Comparison of ENCODE assay signal across 26 cellular contexts in genomic region chr5:146001544-146002185, GRCh38.
DNase-seq lines count a peak whose midpoint lies in the region; ATAC-seq, FAIRE-seq and TF ChIP-seq lines count a peak whose summit lies in the region.
"Had no signal": no experiment of that assay in that cellular context is flagged by ENCODE, and none has a peak within 500 bp of the region (broad histone marks: within the 10 kb centered on the region; RNA-seq: fewer than 3 reads in every experiment).

No MANE protein-coding gene starts in this region.

- H3K79me1 ChIP-seq in mesenchymal stem cell (replicated peaks; ENCODE audit: low read length, poor library complexity, severe bottlenecking), result no peaks in the 10 kb centered on the region

- no peaks in the 10 kb centered on the region for H4K20me1 ChIP-seq in PC-3 (ENCODE audit: low read length)

- H3K4me2 ChIP-seq in PC-3 (ENCODE audit: low read length), result no peak overlapping the region
- no peak overlapping the region for H3K4me2 ChIP-seq in mesenchymal stem cell (ENCODE audit: low read length, poor library complexity, severe bottlenecking)

- TF ChIP-seq CTCF in PC-3 (conservative IDR thresholded peaks at IDR 0.05; ENCODE audit: low read depth, low read length), result no peak
- no peak for TF ChIP-seq CTCF in bronchial epithelial cell (IDR thresholded peaks at IDR 0.05; ENCODE audit: insufficient read depth, low read length, severe bottlenecking)

- no peak for FAIRE-seq in bronchial epithelial cell (lab: Jason Lieb, UNC)
- FAIRE-seq: colon, frontal cortex had no signal

- H4K8ac ChIP-seq in mesenchymal stem cell (ENCODE audit: low read length), result no peak overlapping the region

- H3K18ac ChIP-seq in mesenchymal stem cell (ENCODE audit: low read depth in 1 of 2, low read length in 2 of 2), result peak overlapping the region in 1 of 2 experiments; percentile 11

- H2AFZ ChIP-seq in PC-3 (ENCODE audit: low read length) (no peak overlapping the region), mesenchymal stem cell (ENCODE audit: low read depth, low read length) (no peak overlapping the region)

- no peak overlapping the region for H3K23ac ChIP-seq in mesenchymal stem cell (ENCODE audit: low read length in 2 of 2)

- no peaks in the 10 kb centered on the region for H3F3A ChIP-seq in PC-3 (ENCODE audit: low read length, unreplicated experiment)

- peak; percentile 49 for DNase-seq in Daoy (ENCODE audit: low read depth)
- peak; percentile 31 for DNase-seq in PC-3
- peak; percentile 51 for DNase-seq in bronchial epithelial cell (ENCODE audit: low read depth)
- no peak for DNase-seq in mesenchymal stem cell
- DNase-seq in activated CD4-positive, alpha-beta T cell treated with anti-CD3 and anti-CD28 coated beads, Interleukin-2, amount 50 U/mL, for 1 hour, result no peak
- DNase-seq in NCI-H146 (lab: John Stamatoyannopoulos, UW), result no peak
- DNase-seq in activated CD4-positive, alpha-beta T cell treated with anti-CD3 and anti-CD28 coated beads for 48 hours, result no peak
- DNase-seq: activated CD8-positive, alpha-beta T cell treated with anti-CD3 and anti-CD28 coated beads for 36 hours; CD4-positive, CD25-positive, alpha-beta regulatory T cell; effector CD8-positive, alpha-beta T cell; GOT3; NCI-H1417; NCI-H2081; NCI-H446; psoas muscle; Right ventricle myocardium superior; stimulated activated naive CD8-positive, alpha-beta T cell treated with anti-CD3 and anti-CD28 coated beads, Interleukin-15, Interleukin-2, amounts not matched to agents 100 U/mL and 50 U/mL, for 24 hours; T-helper 9 cell; testis; uterus had no signal

- H3K36me3 ChIP-seq in PC-3 (ENCODE audit: low read depth, low read length), result no peaks in the 10 kb centered on the region
- peaks cover 13% of the 10 kb centered on the region for H3K36me3 ChIP-seq in bronchial epithelial cell (ENCODE audit: control insufficient read depth, insufficient read depth, low read length)
- H3K36me3 ChIP-seq in mesenchymal stem cell (ENCODE audit: control insufficient read depth in 1 of 2, insufficient read depth in 2 of 2, low read depth in 1 of 2, low read length in 2 of 2), result no peaks in the 10 kb centered on the region
- H3K36me3 ChIP-seq: neutrophil, uterus had no signal

- CTCF ChIA-PET in PC-3 (lab: Charles Lee), result no interaction called here

- no peak overlapping the region for H2BK120ac ChIP-seq in mesenchymal stem cell (ENCODE audit: low read depth, low read length)

- H3K4me1 ChIP-seq in PC-3 (ENCODE audit: insufficient read depth, low read length) (peaks cover 8% of the 10 kb centered on the region; the same call in 1 of the 2 replicates), mesenchymal stem cell (ENCODE audit: control insufficient read depth, insufficient read depth, low read depth, low read length) (no peaks in the 10 kb centered on the region)
- H3K4me1 ChIP-seq: psoas muscle, testis, uterus had no signal

- H3K9ac ChIP-seq in PC-3 (ENCODE audit: low read length) (no peak overlapping the region), mesenchymal stem cell (ENCODE audit: low read length) (no peak overlapping the region)

- POLR2A ChIA-PET in PC-3 (lab: Charles Lee; ENCODE audit: unreplicated experiment), result interaction anchor here (0.6 kb wide), 1 partner anchor 491 kb away, joined by 4 read pairs; no protein-coding TSS in a partner anchor

- H2BK12ac ChIP-seq in mesenchymal stem cell (ENCODE audit: low read length in 2 of 2), result no peak overlapping the region

- H3K27ac ChIP-seq in PC-3 (ENCODE audit: low read length) (no peak overlapping the region), mesenchymal stem cell (ENCODE audit: low read length, poor library complexity, severe bottlenecking) (no peak overlapping the region)
- H3K27ac ChIP-seq: neutrophil, psoas muscle, testis, uterus had no signal

- BruUV-seq in PC-3 (replicated peaks; lab: Mats Ljungman, UMichigan), result no TSS peak

- intact Hi-C loops in PC-3 (cut with micrococcal nuclease), result no loop called here

- H3K79me2 ChIP-seq in PC-3 (ENCODE audit: low read length), result no peaks in the 10 kb centered on the region

- ATAC-seq in PC-3 (peak; percentile 46; the same call in 1 of the 2 replicates), HG03108 (IDR thresholded peaks at IDR 0.05; ENCODE audit: unreplicated experiment) (no peak)
- ATAC-seq: activated CD8-positive, alpha-beta T cell treated with anti-CD3 and anti-CD28 coated beads for 36 hours; activated T-helper 17 cell treated with anti-CD3 and anti-CD28 coated beads, Interleukin-2, amount 50 U/mL, for 72 hours; esophagus mucosa; stimulated activated naive CD8-positive, alpha-beta T cell treated with anti-CD3 and anti-CD28 coated beads, Interleukin-15, Interleukin-2, amounts not matched to agents 100 U/mL and 50 U/mL, for 24 hours had no signal

- no peaks in the 10 kb centered on the region for H3K9me2 ChIP-seq in PC-3 (replicated peaks; ENCODE audit: low read length)

- H3K27me3 ChIP-seq in PC-3 (ENCODE audit: low read length) (no peaks in the 10 kb centered on the region), bronchial epithelial cell (ENCODE audit: control insufficient read depth, insufficient read depth, low read length) (no peaks in the 10 kb centered on the region), mesenchymal stem cell (ENCODE audit: control insufficient read depth in 1 of 2, insufficient read depth in 1 of 2, low read length in 2 of 2) (no peaks in the 10 kb centered on the region)
- H3K27me3 ChIP-seq: neutrophil, testis, uterus had no signal

- no peak overlapping the region for H2BK5ac ChIP-seq in mesenchymal stem cell (ENCODE audit: low read depth, low read length, poor library complexity, severe bottlenecking)

- H3K9me3 ChIP-seq in PC-3 (ENCODE audit: low read length), result no peaks in the 10 kb centered on the region
- H3K9me3 ChIP-seq in mesenchymal stem cell (ENCODE audit: control insufficient read depth, low read length), result no peaks in the 10 kb centered on the region
- H3K9me3 ChIP-seq: neutrophil, psoas muscle, testis, uterus had no signal

- 100% methylated on average over 3 of the region's 4 CpGs for WGBS in mesenchymal stem cell

- peak overlapping the region; percentile 31 for H2AK5ac ChIP-seq in mesenchymal stem cell (ENCODE audit: low read length, severe bottlenecking)

- H3K4me3 ChIP-seq in PC-3 (ENCODE audit: low read length), result no peak overlapping the region
- H3K4me3 ChIP-seq in bronchial epithelial cell (ENCODE audit: low read depth, low read length), result no peak overlapping the region
- no peak overlapping the region for H3K4me3 ChIP-seq in mesenchymal stem cell (ENCODE audit: insufficient read depth in 1 of 2, low read depth in 1 of 2, low read length in 2 of 2)
- H3K4me3 ChIP-seq: psoas muscle, testis, uterus had no signal

- H3K14ac ChIP-seq in mesenchymal stem cell (ENCODE audit: low read length in 2 of 2), result no peak overlapping the region

- H2BK15ac ChIP-seq in mesenchymal stem cell (ENCODE audit: low read depth, poor library complexity, severe bottlenecking), result no peak overlapping the region

- H4K91ac ChIP-seq in mesenchymal stem cell (ENCODE audit: low read length), result no peak overlapping the region

- no peak overlapping the region for H3K4ac ChIP-seq in mesenchymal stem cell (ENCODE audit: low read depth in 1 of 2, low read length in 2 of 2)

Comparison
In these comparisons a context has a peak if more than half of its experiments do, and no peak if none do; other contexts are left out.
1. DNase-seq: peak in Daoy (single experiment), PC-3 (single experiment) and bronchial epithelial cell (single experiment); none in mesenchymal stem cell (single experiment), activated CD4-positive, alpha-beta T cell treated with anti-CD3 and anti-CD28 coated beads, Interleukin-2, amount 50 U/mL, for 1 hour (single experiment), NCI-H146 (single experiment) and activated CD4-positive, alpha-beta T cell treated with anti-CD3 and anti-CD28 coated beads for 48 hours (single experiment).